19 cellular contexts compared by ENCODE assay signal in genomic region chr20:53061305-53061704, GRCh38.
"Had no signal": no experiment of that assay in that cellular context is flagged by ENCODE, and none has a peak within 500 bp of the region (broad histone marks: within the 10 kb centered on the region; RNA-seq: fewer than 3 reads in every experiment).

No MANE protein-coding gene starts in this region.

- H3K4me3 ChIP-seq: gastroesophageal sphincter, left ventricle myocardium inferior, spleen, testis, uterus had no signal

- H3K4me1 Mint-ChIP-seq: activated B cell treated with CpG ODN at 0.5 μM for 24 hours, endodermal cell had no signal

- H3K36me3 ChIP-seq: gastroesophageal sphincter, left ventricle myocardium inferior, spleen, uterus had no signal

- H3K27me3 ChIP-seq: gastroesophageal sphincter, spleen, testis, uterus had no signal

- H3K9me3 Mint-ChIP-seq: activated B cell treated with CpG ODN at 0.5 μM for 24 hours; activated naive CD8-positive, alpha-beta T cell treated with anti-CD3 and anti-CD28 coated beads for 36 hours had no signal

- H3K27ac ChIP-seq: gastroesophageal sphincter, left ventricle myocardium inferior, spleen, testis, uterus had no signal

- DNase-seq: activated B cell treated with CpG ODN at 0.5 μM for 24 hours; activated CD4-positive, alpha-beta T cell treated with anti-CD3 and anti-CD28 coated beads for 4 hours; activated CD8-positive, alpha-beta memory T cell treated with anti-CD3 and anti-CD28 coated beads, Interleukin-2, amount 50 U/mL, for 48 hours; activated naive CD8-positive, alpha-beta T cell treated with anti-CD3 and anti-CD28 coated beads for 36 hours; amniotic stem cell; cortex of kidney; endodermal cell; head of caudate nucleus; hypothalamus; left ventricle myocardium inferior; naive thymus-derived CD8-positive, alpha-beta T cell; SK-N-SH; spleen; stimulated activated CD4-positive, alpha-beta T cell treated with anti-CD3 and anti-CD28 coated beads, Interleukin-4, amount 100 ng/mL, for 1 hour; stimulated activated naive CD4-positive, alpha-beta T cell; testis; uterus had no signal

- H3K27ac Mint-ChIP-seq: activated B cell treated with CpG ODN at 0.5 μM for 24 hours; activated naive CD8-positive, alpha-beta T cell treated with anti-CD3 and anti-CD28 coated beads for 36 hours; endodermal cell; progenitor cell of endocrine pancreas had no signal

- H3K36me3 Mint-ChIP-seq: activated naive CD8-positive, alpha-beta T cell treated with anti-CD3 and anti-CD28 coated beads for 36 hours had no signal

- H3K4me3 Mint-ChIP-seq: activated B cell treated with CpG ODN at 0.5 μM for 24 hours; activated naive CD8-positive, alpha-beta T cell treated with anti-CD3 and anti-CD28 coated beads for 36 hours; endodermal cell had no signal

- H3K4me1 ChIP-seq: gastroesophageal sphincter, left ventricle myocardium inferior, spleen, testis, uterus had no signal

- ATAC-seq: gastroesophageal sphincter; naive thymus-derived CD8-positive, alpha-beta T cell had no signal

- H3K27me3 Mint-ChIP-seq: activated B cell treated with CpG ODN at 0.5 μM for 24 hours; activated naive CD8-positive, alpha-beta T cell treated with anti-CD3 and anti-CD28 coated beads for 36 hours; progenitor cell of endocrine pancreas had no signal

- H3K9me3 ChIP-seq: gastroesophageal sphincter, left ventricle myocardium inferior, SK-N-SH, spleen, testis, uterus had no signal
